In the genomic region with DNA sequence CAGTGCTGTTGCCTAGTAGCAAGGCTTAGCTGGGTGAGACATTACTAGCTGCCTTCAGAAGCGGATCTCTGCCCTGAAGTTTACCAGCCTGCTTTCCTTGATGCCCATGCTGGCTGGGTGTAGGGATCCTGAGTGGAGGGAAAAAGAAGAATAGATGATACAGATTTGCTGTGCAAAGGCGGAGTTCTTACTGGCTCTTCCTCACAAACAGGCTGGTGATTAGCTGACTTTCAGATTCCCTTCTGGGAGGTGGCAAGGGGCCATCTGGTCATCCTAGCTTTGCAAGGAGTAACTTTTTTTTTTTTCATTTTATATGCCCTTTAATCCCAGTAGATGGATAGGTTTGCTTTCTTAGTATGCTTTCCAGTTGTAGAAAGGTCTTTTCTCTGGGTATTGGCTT, we compare ENCODE assay signal across 13 cellular contexts. TPM values are rescaled to one million over a fixed set of nuclear protein-coding genes. Genes with fewer than 3 reads are reported as not detected.
DNase-seq lines count a peak whose midpoint lies in the region; ATAC-seq and TF ChIP-seq lines count a peak whose summit lies in the region.
"Had no signal": no experiment of that assay in that cellular context is flagged by ENCODE, and none has a peak within 500 bp of the region (broad histone marks: within the 10 kb centered on the region; RNA-seq: fewer than 3 reads in every experiment).

No MANE protein-coding gene starts in this region.

- H3K4me1 ChIP-seq in MM.1S (ENCODE audit: low read length) (0 out of 2 replicates have a peak, but pooled peaks cover 5% of the 10 kb centered on the region), endodermal cell (ENCODE audit: control insufficient read depth, insufficient read depth, low read length) (no peaks in the 10 kb centered on the region), suprapubic skin (peaks cover 11% of the 10 kb centered on the region)

- peaks cover 7% of the 10 kb centered on the region for H3K36me3 Mint-ChIP-seq in activated naive CD4-positive, alpha-beta T cell treated with anti-CD3 and anti-CD28 coated beads, Interleukin-2, amount 10 ng/mL, durations not matched to agents 7 days and 5 days
- H3K36me3 Mint-ChIP-seq in endodermal cell (ENCODE audit: low read depth): peaks cover 12% of the 10 kb centered on the region

- H3K9ac ChIP-seq in MM.1S (ENCODE audit: low read length): no peak overlapping the region
- no peak overlapping the region for H3K9ac ChIP-seq in endodermal cell (ENCODE audit: extremely low read depth, low read length, poor library complexity, severe bottlenecking)

- no peaks in the 10 kb centered on the region for H3K79me2 ChIP-seq in MM.1S (ENCODE audit: low read length)

- H3K4me3 ChIP-seq in MM.1S (ENCODE audit: low read length): no peak overlapping the region
- H3K4me3 ChIP-seq in endodermal cell (ENCODE audit: low read length): no peak overlapping the region
- peak overlapping the region; percentile 56 for H3K4me3 ChIP-seq in suprapubic skin

- no peak for TF ChIP-seq EP300 in suprapubic skin (IDR thresholded peaks at IDR 0.05)

- H3K27ac ChIP-seq in MM.1S (ENCODE audit: low read length): no peak overlapping the region
- no peak overlapping the region for H3K27ac ChIP-seq in endodermal cell (ENCODE audit: low read depth, low read length)
- no peak overlapping the region for H3K27ac ChIP-seq in suprapubic skin
- H3K27ac ChIP-seq: HL-60 had no signal

- H3K36me3 ChIP-seq in MM.1S (replicated peaks; ENCODE audit: insufficient read depth, low read length) (peaks cover 2% of the 10 kb centered on the region; the same call in 1 of the 2 replicates), endodermal cell (ENCODE audit: control insufficient read depth, insufficient read depth, low read length) (peaks cover 25% of the 10 kb centered on the region), suprapubic skin (peaks cover 18% of the 10 kb centered on the region)

- TF ChIP-seq CTCF in MM.1S (IDR thresholded peaks at IDR 0.05; ENCODE audit: low read length) (no peak), endodermal cell (conservative IDR thresholded peaks at IDR 0.05) (no peak), suprapubic skin (IDR thresholded peaks at IDR 0.05) (no peak)

- no peaks in the 10 kb centered on the region for H3K9me2 ChIP-seq in MM.1S (replicated peaks; ENCODE audit: insufficient read depth, low read length)

- no peak overlapping the region for H2AFZ ChIP-seq in MM.1S (ENCODE audit: low read length)

- H4K20me1 ChIP-seq in MM.1S (ENCODE audit: insufficient read depth, low read length): no peaks in the 10 kb centered on the region

- peaks cover 23% of the 10 kb centered on the region for H3K4me1 Mint-ChIP-seq in activated naive CD4-positive, alpha-beta T cell treated with anti-CD3 and anti-CD28 coated beads, Interleukin-2, amount 10 ng/mL, durations not matched to agents 7 days and 5 days
- H3K4me1 Mint-ChIP-seq in endodermal cell: peaks cover 4% of the 10 kb centered on the region
- H3K4me1 Mint-ChIP-seq: mesothelial cell of epicardium had no signal

- 0 out of 2 replicates have a peak, but pooled peaks cover 4% of the 10 kb centered on the region for H3F3A ChIP-seq in MM.1S (ENCODE audit: insufficient read depth, low read length)

- CTCF ChIA-PET in activated naive CD4-positive, alpha-beta T cell treated with anti-CD3 and anti-CD28 coated beads, Interleukin-2, amount 10 ng/mL, durations not matched to agents 7 days and 5 days (lab: Charles Lee): interaction anchor here (1.1 to 2.8 kb wide), 12 partner anchors 11 to 422 kb away, joined by 3 to 14 read pairs (median 4); a partner anchor contains a TSS

- 96 to 100% methylated on average over 2 of the region's 2 CpGs for WGBS in endodermal cell (ENCODE audit: insufficient coverage in 1 of 2, insufficient read length in 1 of 2), 2 experiments
- WGBS in suprapubic skin: 76% methylated on average over 2 of the region's 2 CpGs

- H3K4me3 Mint-ChIP-seq in activated naive CD4-positive, alpha-beta T cell treated with anti-CD3 and anti-CD28 coated beads, Interleukin-2, amount 10 ng/mL, durations not matched to agents 7 days and 5 days: peak overlapping the region; percentile 81
- H3K4me3 Mint-ChIP-seq in endodermal cell: no peak overlapping the region

- peaks cover 4% of the 10 kb centered on the region for H3K9me3 Mint-ChIP-seq in activated naive CD4-positive, alpha-beta T cell treated with anti-CD3 and anti-CD28 coated beads, Interleukin-2, amount 10 ng/mL, durations not matched to agents 7 days and 5 days
- H3K9me3 Mint-ChIP-seq in endodermal cell: peaks cover 2% of the 10 kb centered on the region
- H3K9me3 Mint-ChIP-seq: activated CD8-positive, alpha-beta T cell treated with anti-CD3 and anti-CD28 coated beads for 36 hours had no signal

- peak overlapping the region; percentile 70; the same call in 1 of the 2 replicates for H3K4me2 ChIP-seq in MM.1S (ENCODE audit: low read depth, low read length)

- no peaks in the 10 kb centered on the region for H3K9me3 ChIP-seq in MM.1S (replicated peaks; ENCODE audit: insufficient read depth, low read length)
- H3K9me3 ChIP-seq in endodermal cell (ENCODE audit: control insufficient read depth, low read length): peaks cover 4% of the 10 kb centered on the region
- no peaks in the 10 kb centered on the region for H3K9me3 ChIP-seq in suprapubic skin

- H3K27me3 ChIP-seq in MM.1S (replicated peaks; ENCODE audit: insufficient read depth, low read length) (no peaks in the 10 kb centered on the region), endodermal cell (ENCODE audit: control insufficient read depth, insufficient read depth, low read length, poor library complexity, severe bottlenecking) (no peaks in the 10 kb centered on the region), suprapubic skin (no peaks in the 10 kb centered on the region)

- peak overlapping the region; percentile 55 for H3K27ac Mint-ChIP-seq in activated naive CD4-positive, alpha-beta T cell treated with anti-CD3 and anti-CD28 coated beads, Interleukin-2, amount 10 ng/mL, durations not matched to agents 7 days and 5 days
- H3K27ac Mint-ChIP-seq in endodermal cell: peak overlapping the region; percentile 5
- H3K27ac Mint-ChIP-seq: mesothelial cell of epicardium had no signal

- no peak for DNase-seq in activated naive CD4-positive, alpha-beta T cell treated with anti-CD3 and anti-CD28 coated beads, Interleukin-2, amount 10 ng/mL, durations not matched to agents 7 days and 5 days
- no peak for DNase-seq in activated naive CD4-positive, alpha-beta T cell treated with Interleukin-2 at 50 U/mL for 16 hours
- DNase-seq in MM.1S (no peak), endodermal cell (no peak), suprapubic skin (ENCODE audit: low spot score in 2 of 2) (no peak), DMS153 treated with DMSO at 0.1 percent for 48 hours (lab: John Stamatoyannopoulos, UW; ENCODE audit: unreplicated experiment) (no peak), DMS153 (lab: John Stamatoyannopoulos, UW) (no peak)
- DNase-seq: cerebellar nuclear complex, NCI-H1694 had no signal

- no peaks in the 10 kb centered on the region for H3K27me3 Mint-ChIP-seq in activated naive CD4-positive, alpha-beta T cell treated with anti-CD3 and anti-CD28 coated beads, Interleukin-2, amount 10 ng/mL, durations not matched to agents 7 days and 5 days
- peaks cover 11% of the 10 kb centered on the region for H3K27me3 Mint-ChIP-seq in endodermal cell (ENCODE audit: insufficient read depth)
- H3K27me3 Mint-ChIP-seq: activated CD8-positive, alpha-beta T cell treated with anti-CD3 and anti-CD28 coated beads for 36 hours had no signal

- ATAC-seq in HG03432 (IDR thresholded peaks at IDR 0.05; ENCODE audit: unreplicated experiment): no peak

- TF ChIP-seq POLR2A in suprapubic skin (IDR thresholded peaks at IDR 0.05): no peak

RNA-seq across cellular contexts. Expression of a gene that starts 44.8 kb away (rescaled TPM):
- total RNA-seq in endodermal cell: 10 to 100 TPM; 91.0 to 95.4 TPM
- 89.5 TPM for polyA plus RNA-seq in endodermal cell (2013, experiment 1 of 2)
- 95.1 TPM for polyA plus RNA-seq in endodermal cell (2013, experiment 2 of 2)
- 10 to 100 TPM; 14.8 to 25.8 (median 19.6) TPM for total RNA-seq in suprapubic skin
